Comparison of ENCODE assay signal across 34 cellular contexts in genomic region chr16:59773330-59773729, GRCh38.
"Had no signal": no experiment of that assay in that cellular context is flagged by ENCODE, and none has a peak within 500 bp of the region (broad histone marks: within the 10 kb centered on the region; RNA-seq: fewer than 3 reads in every experiment).

No MANE protein-coding gene starts in this region.

- H3K9ac ChIP-seq: KMS-11 had no signal

- H3K4me2 ChIP-seq: KMS-11 had no signal

- H3K36me3 ChIP-seq: MG63 had no signal

- H3K27me3 ChIP-seq: MG63 had no signal

- H3K4me3 ChIP-seq: MG63 had no signal

- DNase-seq: Karpas-422, Kasumi-1, KG1, MG63, MM.1S, MV-4-11, NCI-H1048, NCI-H1092, NCI-H1092 treated with DMSO at 0.1 percent for 48 hours, NCI-H1105, NCI-H1105 treated with DMSO at 0.1 percent for 48 hours, NCI-H1417, NCI-H1417 treated with DMSO at 0.1 percent for 48 hours, NCI-H1436, NCI-H1436 treated with DMSO at 0.1 percent for 48 hours, NCI-H146, NCI-H1694, NCI-H1694 treated with DMSO at 0.1 percent for 48 hours, NCI-H187, NCI-H187 treated with DMSO at 0.1 percent for 48 hours, NCI-H1930, NCI-H2029, NCI-H2029 treated with DMSO at 0.1 percent for 48 hours, NCI-H2081, NCI-H2081 treated with DMSO at 0.1 percent for 48 hours, NCI-H2107, NCI-H2171, NCI-H2171 treated with DMSO at 0.1 percent for 48 hours, NCI-H2227 treated with DMSO at 0.1 percent for 48 hours, NCI-H226, NCI-H345, NCI-H446, NCI-H446 treated with DMSO at 0.1 percent for 48 hours had no signal

- H3K27ac ChIP-seq: KMS-11 had no signal
